ENCODE assay signal across 8 cellular contexts in the genomic region with DNA sequence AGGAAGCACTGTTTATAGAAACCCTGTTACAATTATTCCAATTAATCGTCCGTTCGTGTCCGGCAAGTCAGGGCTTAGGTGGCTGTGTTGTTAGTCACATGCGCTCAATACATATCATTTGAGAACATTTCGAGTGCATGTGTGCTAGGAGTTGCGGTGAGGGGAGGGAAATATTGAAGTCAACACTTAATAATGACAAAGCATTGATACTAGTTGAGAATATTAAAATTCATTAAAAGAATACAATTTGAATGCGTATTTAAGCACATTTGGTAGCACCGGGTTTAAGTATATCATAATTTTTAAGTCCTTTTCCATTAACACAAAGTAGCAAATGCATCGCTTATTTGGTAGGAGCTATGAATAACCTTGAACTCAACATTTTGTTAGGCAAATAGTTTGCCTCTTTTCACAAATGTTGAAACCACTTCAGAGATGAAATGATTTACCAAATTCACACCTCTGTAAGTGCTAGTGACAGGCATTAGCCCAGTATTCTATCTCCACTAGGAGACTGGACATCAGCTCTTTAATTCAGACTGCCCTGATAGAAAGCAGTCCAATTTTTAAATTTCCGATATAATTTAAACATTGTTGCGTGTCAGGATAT. TPM values are rescaled to one million over a fixed set of nuclear protein-coding genes. Genes with fewer than 3 reads are reported as not detected.
DNase-seq lines count a peak whose midpoint lies in the region; ATAC-seq and TF ChIP-seq lines count a peak whose summit lies in the region.

No MANE protein-coding gene starts in this region.

- in situ Hi-C loops in astrocyte of the cerebellum (cut with HindIII; ENCODE audit: low sequenced_read_pairs) = no loop called here

- TF ChIP-seq CTCF in heart left ventricle (IDR thresholded peaks at IDR 0.05) (no peak), astrocyte of the cerebellum (IDR thresholded peaks at IDR 0.05; ENCODE audit: low read depth, low read length, missing control alignments) (no peak), GM10266 (IDR thresholded peaks at IDR 0.05; ENCODE audit: control insufficient read depth, insufficient read depth, low read depth, missing control alignments) (no peak)

- H3K27me3 ChIP-seq in heart left ventricle = no peaks in the 10 kb centered on the region

- H3K27ac ChIP-seq in heart left ventricle = peak overlapping the region; percentile 76 to 97 (median 92)
- peak overlapping the region; percentile 91 for H3K27ac ChIP-seq in urinary bladder (ENCODE audit: low read depth)

- H3K36me3 ChIP-seq in heart left ventricle (peaks cover 0 to 4% (median 0%) of the 10 kb centered on the region in 9 donors), urinary bladder (ENCODE audit: insufficient read depth) (no peaks in the 10 kb centered on the region)

- intact Hi-C loops in heart left ventricle (cut with DNase I) = loop anchor here in 2 of 10 donors (5.0 to 10.0 kb wide), 2 partner anchors 256 to 506 kb away; a partner anchor contains a TSS
- intact Hi-C loops in left cardiac atrium (cut with DNase I) = no loop called here

- no peak for TF ChIP-seq POLR2A in heart left ventricle (IDR thresholded peaks at IDR 0.05)

- H3K9me3 ChIP-seq in heart left ventricle = no peaks in the 10 kb centered on the region

- 19 to 24% (median 21%) methylated on average over 12 of the region's 12 CpGs for WGBS in heart left ventricle, 4 donors
- 20% methylated on average over 12 of the region's 12 CpGs for WGBS in urinary bladder

- H3K4me3 ChIP-seq in heart left ventricle (peak overlapping the region; percentile 59 to 95 (median 84)), astrocyte of the cerebellum (ENCODE audit: low read depth, low read length) (peak overlapping the region; percentile 89), urinary bladder (ENCODE audit: low read depth, low read length) (peak overlapping the region; percentile 92)

- ATAC-seq in heart left ventricle (no peak), left cardiac atrium (no peak), HG03460 (IDR thresholded peaks at IDR 0.05; ENCODE audit: unreplicated experiment) (no peak)

- H3K4me1 ChIP-seq in heart left ventricle (peaks cover 0 to 56% (median 30%) of the 10 kb centered on the region in 12 donors), urinary bladder (ENCODE audit: insufficient read depth) (no peaks in the 10 kb centered on the region)

- DNase-seq in heart left ventricle (no peak), left cardiac atrium (no peak), astrocyte of the cerebellum (ENCODE audit: low read depth) (no peak), medulla oblongata (ENCODE audit: extremely low spot score) (peak; percentile 12), GM10266 (ENCODE audit: extremely low spot score) (no peak)
- DNase-seq in activated CD4-positive, alpha-beta T cell treated with anti-CD3 and anti-CD28 coated beads, Interleukin-2, amount 50 U/mL, for 1 hour = no peak

RNA-seq across cellular contexts. Expression of a gene that starts 1.1 kb away (rescaled TPM):
- total RNA-seq in heart left ventricle (100 to 1,000 TPM; 125 to 163 (median 148) TPM), left cardiac atrium (100 to 1,000 TPM; 103 to 122 TPM), urinary bladder (177 TPM)
- polyA plus RNA-seq in heart left ventricle (100 to 1,000 TPM in 1 of 2 donors, 10 to 100 TPM in 1; 68.8 to 197 TPM), urinary bladder (184 TPM)
